In genomic region chr22:42368379-42369249, GRCh38 we compare ENCODE assay signal across 8 cellular contexts.
DNase-seq lines count a peak whose midpoint lies in the region; TF ChIP-seq lines count a peak whose summit lies in the region.

No MANE protein-coding gene starts in this region.

- no peaks in the 10 kb centered on the region for H3K79me1 ChIP-seq in mesenchymal stem cell (replicated peaks; ENCODE audit: low read length, poor library complexity, severe bottlenecking)

- H2BK5ac ChIP-seq in mesenchymal stem cell (ENCODE audit: low read depth, low read length, poor library complexity, severe bottlenecking) = no peak overlapping the region

- intact Hi-C loops in breast epithelium (cut with DNase I; ENCODE audit: low total_unique reads) = no loop called here

- H2AK5ac ChIP-seq in mesenchymal stem cell (ENCODE audit: low read length, severe bottlenecking) = no peak overlapping the region

- peak overlapping the region; percentile 98 for H3K4me2 ChIP-seq in mesenchymal stem cell (ENCODE audit: low read length, poor library complexity, severe bottlenecking)

- H3K14ac ChIP-seq in mesenchymal stem cell (ENCODE audit: low read length in 2 of 2) = peak overlapping the region in 1 of 2 experiments; percentile 26

- H3K23ac ChIP-seq in mesenchymal stem cell (ENCODE audit: low read length in 2 of 2) = peak overlapping the region; percentile 29 to 91

- TF ChIP-seq CTCF in HFF-Myc (IDR thresholded peaks at IDR 0.05; ENCODE audit: low read depth, low read length, missing control alignments) (no peak), breast epithelium (IDR thresholded peaks at IDR 0.05) (no peak)

- 1% methylated on average over 74 of the region's 86 CpGs for WGBS in mesenchymal stem cell

- peak overlapping the region; percentile 81 to 82 for H3K27ac ChIP-seq in breast epithelium
- no peak overlapping the region for H3K27ac ChIP-seq in mesenchymal stem cell (ENCODE audit: low read length, poor library complexity, severe bottlenecking)
- H3K27ac ChIP-seq in subcutaneous abdominal adipose tissue (ENCODE audit: low read depth, low read length) = no peak overlapping the region

- H3K9ac ChIP-seq in mesenchymal stem cell (ENCODE audit: low read length) (peak overlapping the region; percentile 36), subcutaneous abdominal adipose tissue (ENCODE audit: low read length in 5 of 5) (peak overlapping the region in 4 of 5 donors; percentile 21 to 71 (median 50))

- peak overlapping the region; percentile 67 for H3K4me3 ChIP-seq in HFF-Myc (replicated peaks; ENCODE audit: low read depth, low read length)
- peak overlapping the region; percentile 62 to 81 (median 73) for H3K4me3 ChIP-seq in breast epithelium
- H3K4me3 ChIP-seq in mesenchymal stem cell (ENCODE audit: insufficient read depth in 1 of 2, low read depth in 1 of 2, low read length in 2 of 2) = peak overlapping the region; percentile 47 to 74
- H3K4me3 ChIP-seq in subcutaneous abdominal adipose tissue (ENCODE audit: low read depth in 1 of 5, low read length in 5 of 5) = peak overlapping the region; percentile 56 to 75 (median 64)

- no peak for TF ChIP-seq POLR2A in breast epithelium (IDR thresholded peaks at IDR 0.05)

- no peak overlapping the region for H2BK120ac ChIP-seq in mesenchymal stem cell (ENCODE audit: low read depth, low read length)

- no peaks in the 10 kb centered on the region for H3K36me3 ChIP-seq in breast epithelium
- H3K36me3 ChIP-seq in mesenchymal stem cell (ENCODE audit: control insufficient read depth in 1 of 2, insufficient read depth in 2 of 2, low read depth in 1 of 2, low read length in 2 of 2) = no peaks in the 10 kb centered on the region
- no peaks in the 10 kb centered on the region for H3K36me3 ChIP-seq in subcutaneous abdominal adipose tissue (ENCODE audit: control insufficient read depth in 5 of 5, insufficient read depth in 5 of 5, low read length in 5 of 5)

- no peaks in the 10 kb centered on the region for H3K27me3 ChIP-seq in breast epithelium
- H3K27me3 ChIP-seq in mesenchymal stem cell (ENCODE audit: control insufficient read depth in 1 of 2, insufficient read depth in 1 of 2, low read length in 2 of 2) = peaks cover 54 to 67% of the 10 kb centered on the region in 2 experiments
- peaks cover 4 to 31% (median 12%) of the 10 kb centered on the region in 5 donors for H3K27me3 ChIP-seq in subcutaneous abdominal adipose tissue (ENCODE audit: control insufficient read depth in 5 of 5, insufficient read depth in 4 of 5, low read length in 5 of 5)

- peak; percentile 54 for DNase-seq in ELF-1 (ENCODE audit: low read depth, low spot score)
- DNase-seq in HFF-Myc (ENCODE audit: extremely low read depth, low read depth) = no peak
- DNase-seq in NCI-H748 treated with DMSO at 0.1 percent for 48 hours (lab: John Stamatoyannopoulos, UW) = peak; percentile 51
- no peak for DNase-seq in breast epithelium (ENCODE audit: low spot score in 2 of 2)
- no peak for DNase-seq in mesenchymal stem cell
- DNase-seq in NCI-H524 treated with DMSO at 0.1 percent for 48 hours (lab: John Stamatoyannopoulos, UW) = no peak
- no peak for DNase-seq in amniotic stem cell (lab: John Stamatoyannopoulos, UW)

- H2BK15ac ChIP-seq in mesenchymal stem cell (ENCODE audit: low read depth, poor library complexity, severe bottlenecking) = peak overlapping the region; percentile 74

- no peaks in the 10 kb centered on the region for H3K9me3 ChIP-seq in breast epithelium
- H3K9me3 ChIP-seq in mesenchymal stem cell (ENCODE audit: control insufficient read depth, low read length) = no peaks in the 10 kb centered on the region
- no peaks in the 10 kb centered on the region for H3K9me3 ChIP-seq in subcutaneous abdominal adipose tissue (ENCODE audit: control insufficient read depth in 5 of 5, low read length in 5 of 5)

- peak overlapping the region in 1 of 2 experiments; percentile 30 for H3K18ac ChIP-seq in mesenchymal stem cell (ENCODE audit: low read depth in 1 of 2, low read length in 2 of 2)

- peak overlapping the region; percentile 28 for H4K8ac ChIP-seq in mesenchymal stem cell (ENCODE audit: low read length)

- no peak overlapping the region for H4K91ac ChIP-seq in mesenchymal stem cell (ENCODE audit: low read length)

- H3K4ac ChIP-seq in mesenchymal stem cell (ENCODE audit: low read depth in 1 of 2, low read length in 2 of 2) = no peak overlapping the region

- H2AFZ ChIP-seq in mesenchymal stem cell (ENCODE audit: low read depth, low read length) = peak overlapping the region; percentile 84

- H3K4me1 ChIP-seq in breast epithelium (peaks cover 14% of the 10 kb centered on the region in 2 donors), mesenchymal stem cell (ENCODE audit: control insufficient read depth, insufficient read depth, low read depth, low read length) (peaks cover 30% of the 10 kb centered on the region), subcutaneous abdominal adipose tissue (ENCODE audit: control insufficient read depth in 5 of 5, insufficient read depth in 5 of 5, low read length in 5 of 5) (peaks cover 6 to 51% (median 46%) of the 10 kb centered on the region in 5 donors)

- H2BK12ac ChIP-seq in mesenchymal stem cell (ENCODE audit: low read length in 2 of 2) = peak overlapping the region in 1 of 2 experiments; percentile 54

Comparison
In these comparisons a context has a peak if more than half of its experiments do, and no peak if none do; other contexts are left out.
1. DNase-seq: peak in ELF-1 (single experiment) and NCI-H748 treated with DMSO at 0.1 percent for 48 hours (single experiment); none in HFF-Myc (single experiment), breast epithelium (0 of 2), mesenchymal stem cell (single experiment), NCI-H524 treated with DMSO at 0.1 percent for 48 hours (single experiment) and amniotic stem cell (single experiment).
2. H3K27ac ChIP-seq: peak in breast epithelium (2 of 2); none in mesenchymal stem cell (single experiment) and subcutaneous abdominal adipose tissue (single experiment).
3. Peak in every context shown above with its lines, with median percentiles within 50 percentile points of each other: H3K4me3 ChIP-seq.